Comparison of ENCODE assay signal across 24 cellular contexts in genomic region chr11:66085071-66085470, GRCh38. TPM values are rescaled to one million over a fixed set of nuclear protein-coding genes. Genes with fewer than 3 reads are reported as not detected.
DNase-seq lines count a peak whose midpoint lies in the region; ATAC-seq, FAIRE-seq and TF ChIP-seq lines count a peak whose summit lies in the region.
"Had no signal": no experiment of that assay in that cellular context is flagged by ENCODE, and none has a peak within 500 bp of the region (broad histone marks: within the 10 kb centered on the region; RNA-seq: fewer than 3 reads in every experiment).

No MANE protein-coding gene starts in this region.

- TF ChIP-seq CTCF in A549 (IDR thresholded peaks at IDR 0.05) (no peak), VCaP (conservative IDR thresholded peaks at IDR 0.05) (no peak), fibroblast of the aortic adventitia (IDR thresholded peaks at IDR 0.05; ENCODE audit: insufficient read depth, low read length) (no peak), GM13977 (IDR thresholded peaks at IDR 0.05; ENCODE audit: extremely low read depth, insufficient read depth, missing control alignments) (no peak)
- TF ChIP-seq CTCF in CD8-positive, alpha-beta T cell (IDR thresholded peaks at IDR 0.05): no peak

- no peak for DNase-seq in A549 (ENCODE audit: low read depth in 1 of 2, low spot score in 1 of 2)
- DNase-seq in CD8-positive, alpha-beta T cell: no peak
- DNase-seq in fibroblast of the aortic adventitia (ENCODE audit: low read depth): peak; percentile 43
- DNase-seq in COLO829 (ENCODE audit: low spot score): no peak
- no peak for DNase-seq in RKO (ENCODE audit: low spot score)
- DNase-seq in GM13977 (ENCODE audit: low spot score): no peak
- DNase-seq: DND-41; KBM-7; NCI-H1694; psoas muscle; SHP77; stimulated activated CD4-positive, alpha-beta T cell treated with anti-CD3 and anti-CD28 coated beads, Interleukin-4, amount 100 ng/mL, for 24 hours; stomach; T-helper 2 cell; upper lobe of left lung; WERI-Rb-1 had no signal

- POLR2A ChIA-PET in A549 (lab: Yijun Ruan, JAX): no interaction called here
- POLR2A ChIA-PET in CD8-positive, alpha-beta T cell (lab: Charles Lee): interaction anchor here (0.8 to 1.5 kb wide), 2 partner anchors 14 to 16 kb away, joined by 3 to 4 read pairs; no protein-coding TSS in a partner anchor

- TF ChIP-seq POLR2A in A549 (IDR thresholded peaks at IDR 0.05; ENCODE audit: low read length): no peak

- in situ Hi-C loops in GM13977 (cut with MboI; ENCODE audit: low pct_unique_long_range_greater_than_20kb, low sequenced_read_pairs, unreplicated experiment): no loop called here

- peak overlapping the region; percentile 57; the same call in 2 of the 3 replicates for H3K4me2 ChIP-seq in A549
- H3K4me2 ChIP-seq: neural progenitor cell had no signal

- peaks cover 89% of the 10 kb centered on the region for H3K4me1 Mint-ChIP-seq in CD8-positive, alpha-beta T cell (ENCODE audit: low read depth)

- H3K27ac Mint-ChIP-seq in CD8-positive, alpha-beta T cell: peak overlapping the region; percentile 99
- H3K27ac Mint-ChIP-seq: neural progenitor cell had no signal

- peaks cover 16% of the 10 kb centered on the region for H3K36me3 Mint-ChIP-seq in CD8-positive, alpha-beta T cell
- H3K36me3 Mint-ChIP-seq: neural progenitor cell had no signal

- TF ChIP-seq EP300 in A549 (IDR thresholded peaks at IDR 0.05): no peak

- peak overlapping the region; percentile 15 for H3K4me3 Mint-ChIP-seq in CD8-positive, alpha-beta T cell
- H3K4me3 Mint-ChIP-seq: neural progenitor cell had no signal

- ATAC-seq in A549 (no peak), GM18498 (IDR thresholded peaks at IDR 0.05; ENCODE audit: unreplicated experiment) (no peak)
- ATAC-seq in CD8-positive, alpha-beta T cell: no peak
- ATAC-seq: esophagus mucosa, psoas muscle had no signal

- H3K9me3 ChIP-seq in A549: no peaks in the 10 kb centered on the region
- no peaks in the 10 kb centered on the region for H3K9me3 ChIP-seq in CD8-positive, alpha-beta T cell (ENCODE audit: low read length)
- H3K9me3 ChIP-seq: psoas muscle, stomach, upper lobe of left lung had no signal

- peaks cover 57% of the 10 kb centered on the region for H3K4me1 ChIP-seq in A549
- H3K4me1 ChIP-seq in CD8-positive, alpha-beta T cell (ENCODE audit: insufficient read depth, low read length): peaks cover 87% of the 10 kb centered on the region
- H3K4me1 ChIP-seq: neural progenitor cell had no signal

- 87% methylated on average over 3 of the region's 3 CpGs for WGBS in A549 (ENCODE audit: missing lambda C conversion rate)

- TF ChIP-seq RAD21 in A549 (conservative IDR thresholded peaks at IDR 0.05 in 1 of 2, IDR thresholded peaks at IDR 0.05 in 1 of 2): no peak

- H3K9me3 Mint-ChIP-seq in CD8-positive, alpha-beta T cell: no peaks in the 10 kb centered on the region
- H3K9me3 Mint-ChIP-seq: neural progenitor cell had no signal

- FAIRE-seq in A549 (lab: Jason Lieb, UNC): no peak

- no peaks in the 10 kb centered on the region for H3K27me3 ChIP-seq in CD8-positive, alpha-beta T cell (ENCODE audit: insufficient read depth, low read length)
- H3K27me3 ChIP-seq: cardiac muscle cell, neural progenitor cell, stomach, upper lobe of left lung had no signal

- intact Hi-C loops in CD8-positive, alpha-beta T cell (cut with DNase I, micrococcal nuclease): no loop called here

- H3K4me3 ChIP-seq in A549: no peak overlapping the region
- H3K4me3 ChIP-seq in CD8-positive, alpha-beta T cell (ENCODE audit: low read depth, low read length): no peak overlapping the region
- no peak overlapping the region for H3K4me3 ChIP-seq in fibroblast of the aortic adventitia (ENCODE audit: low read depth, low read length)
- H3K4me3 ChIP-seq: cardiac muscle cell, neural progenitor cell, psoas muscle, stomach, upper lobe of left lung had no signal

- H3K27ac ChIP-seq in A549 (no peak overlapping the region), VCaP (peak overlapping the region; percentile 89)
- no peak overlapping the region for H3K27ac ChIP-seq in CD8-positive, alpha-beta T cell (ENCODE audit: low read depth, low read length)
- H3K27ac ChIP-seq: cardiac muscle cell, neural progenitor cell, psoas muscle, WERI-Rb-1 had no signal

- no peaks in the 10 kb centered on the region for H3K27me3 Mint-ChIP-seq in CD8-positive, alpha-beta T cell (ENCODE audit: low read depth)

- no peaks in the 10 kb centered on the region for H3K36me3 ChIP-seq in CD8-positive, alpha-beta T cell (ENCODE audit: insufficient read depth, low read length)
- H3K36me3 ChIP-seq: cardiac muscle cell, neural progenitor cell, stomach, upper lobe of left lung had no signal

- CTCF ChIA-PET in A549 (lab: Yijun Ruan, JAX): interaction anchor here (0.8 to 9.7 kb wide), 4 partner anchors 16 to 63 kb away, joined by 3 to 82 read pairs (median 4); partner anchors contain the start of gene PACS1
- CTCF ChIA-PET in CD8-positive, alpha-beta T cell (lab: Charles Lee): interaction anchor here (0.6 to 3.1 kb wide), 3 partner anchors 42 to 50 kb away, joined by 3 to 13 read pairs (median 3); no protein-coding TSS in a partner anchor

TF ChIP-seq in A549, 52 proteins besides CTCF, POLR2A, EP300 and RAD21:
- TF ChIP-seq ZNF302 (CRISPR knock-in tag; IDR thresholded peaks at IDR 0.05) (no peak), HOXB13 (CRISPR knock-in tag; IDR thresholded peaks at IDR 0.05; ENCODE audit: low read depth) (no peak), FOSL2 (IDR thresholded peaks at IDR 0.05) (no peak), FOSL2 (CRISPR knock-in tag; IDR thresholded peaks at IDR 0.05) (no peak), MAX (IDR thresholded peaks at IDR 0.05) (no peak), REST (IDR thresholded peaks at IDR 0.05) (no peak)

RNA-seq across cellular contexts. Expression of gene PACS1, which starts 15.0 kb away (rescaled TPM):
- 48.2 and 71.7 TPM in 2 replicates for polyA plus RNA-seq in A549 (2011; rRNA removed)
- polyA plus RNA-seq in A549 (2012; cell fraction: cytosol; rRNA removed): 38.2 and 53.4 TPM in 2 replicates
- 68.3 and 74.7 TPM in 2 replicates for polyA plus RNA-seq in A549 (2012; cell fraction: nucleus; rRNA removed)
- polyA plus RNA-seq in A549 (2017; fragmentation: RNase III; extraction: RNeasy Plus Mini Kit Qiagen cat#74134 plus additional on column Dnase treatment): 49.4 to 64.0 TPM (median 59.1 TPM) in 3 replicates
- 175 and 196 TPM in 2 replicates for polyA minus RNA-seq in A549 (2011; rRNA and poly(A)+ RNA removed)
- 100 to 1,000 TPM; 161 to 176 TPM for total RNA-seq in CD8-positive, alpha-beta T cell
- total RNA-seq in fibroblast of the aortic adventitia (ENCODE audit: low replicate concordance): 18.6 and 31.5 TPM in 2 replicates

RNA-seq across cellular contexts. Expression of gene SF3B2, which starts 32.9 kb away (rescaled TPM):
- 107 and 108 TPM in 2 replicates for polyA plus RNA-seq in A549 (2011; rRNA removed)
- 115 and 117 TPM in 2 replicates for polyA plus RNA-seq in A549 (2012; cell fraction: cytosol; rRNA removed)
- 237 and 244 TPM in 2 replicates for polyA plus RNA-seq in A549 (2012; cell fraction: nucleus; rRNA removed)
- 169 to 184 TPM (median 182 TPM) in 3 replicates for polyA plus RNA-seq in A549 (2017; fragmentation: RNase III; extraction: RNeasy Plus Mini Kit Qiagen cat#74134 plus additional on column Dnase treatment)
- polyA minus RNA-seq in A549 (2011; rRNA and poly(A)+ RNA removed): 63.4 and 82.5 TPM in 2 replicates
- total RNA-seq in CD8-positive, alpha-beta T cell: 100 to 1,000 TPM; 196 to 217 TPM
- 158 and 255 TPM in 2 replicates for total RNA-seq in fibroblast of the aortic adventitia (ENCODE audit: low replicate concordance)

RNA-seq across cellular contexts. Expression of gene GAL3ST3, which starts 36.1 kb away (rescaled TPM):
- polyA plus RNA-seq in A549 (2011; rRNA removed) (not detected in 2 replicates), A549 (2017; fragmentation: RNase III; extraction: RNeasy Plus Mini Kit Qiagen cat#74134 plus additional on column Dnase treatment) (not detected in 3 replicates)
- polyA plus RNA-seq in A549 (2012; cell fraction: cytosol; rRNA removed): not detected in 2 replicates
- polyA plus RNA-seq in A549 (2012; cell fraction: nucleus; rRNA removed): not detected in 2 replicates
- not detected in 2 replicates for polyA minus RNA-seq in A549 (2011; rRNA and poly(A)+ RNA removed)
- not detected for total RNA-seq in CD8-positive, alpha-beta T cell
- total RNA-seq in fibroblast of the aortic adventitia (ENCODE audit: low replicate concordance): not detected in 2 replicates
- total RNA-seq: esophagus mucosa, H4, HT-29, mesenteric fat pad, stomach had no signal
- polyA plus RNA-seq: stomach had no signal

RNA-seq across cellular contexts. Expression of gene CATSPER1, which starts 58.8 kb away (rescaled TPM):
- polyA plus RNA-seq in A549 (2011; rRNA removed) (0.54 and 0.97 TPM in 2 replicates), A549 (2017; fragmentation: RNase III; extraction: RNeasy Plus Mini Kit Qiagen cat#74134 plus additional on column Dnase treatment) (0.46 to 0.75 TPM (median 0.70 TPM) in 3 replicates)
- 0.43 and 0.49 TPM in 2 replicates for polyA plus RNA-seq in A549 (2012; cell fraction: cytosol; rRNA removed)
- polyA plus RNA-seq in A549 (2012; cell fraction: nucleus; rRNA removed): 0.17 and 0.20 TPM in 2 replicates
- polyA minus RNA-seq in A549 (2011; rRNA and poly(A)+ RNA removed): 0.12 TPM in 1 of 2 replicates, not detected in the other
- not detected for total RNA-seq in CD8-positive, alpha-beta T cell
- total RNA-seq in fibroblast of the aortic adventitia (ENCODE audit: low replicate concordance): not detected in 2 replicates
- total RNA-seq: cardiac muscle cell, esophagus mucosa, psoas muscle, stomach had no signal
- polyA plus RNA-seq: cardiac muscle cell had no signal
